ENCODE assay signal across 8 cellular contexts in genomic region chr14:39231751-39232553, GRCh38. TPM values are rescaled to one million over a fixed set of nuclear protein-coding genes. Genes with fewer than 3 reads are reported as not detected.
DNase-seq lines count a peak whose midpoint lies in the region; ATAC-seq and TF ChIP-seq lines count a peak whose summit lies in the region.
"Not testable (repeated sequence)": the region's sequence is repeated elsewhere in the genome, so short reads cannot be mapped to it uniquely, and the experiment has no call there.

No MANE protein-coding gene starts in this region.

- 0 out of 2 replicates have a peak overlapping the region, but pooled peaks have one; percentile 9 for H2AFZ ChIP-seq in GM23248

- H3K9me2 ChIP-seq in GM23248 (ENCODE audit: insufficient read depth), result not testable (repeated sequence)

- H3K27me3 Mint-ChIP-seq in activated CD8-positive, alpha-beta T cell treated with anti-CD3 and anti-CD28 coated beads, Interleukin-2, amount 10 ng/mL, durations not matched to agents 7 days and 5 days (ENCODE audit: low read depth); naive B cell: not testable (repeated sequence)

- not testable (repeated sequence) for H4K20me1 ChIP-seq in GM23248 (ENCODE audit: insufficient read depth)

- 93 to 96% methylated on average over 11 of the region's 11 CpGs for WGBS in GM23248 (ENCODE audit: low coverage in 1 of 2, low lambda C conversion rate in 2 of 2, missing lambda C conversion rate in 2 of 2), 2 experiments

- not testable (repeated sequence) for H3K36me3 Mint-ChIP-seq in activated CD8-positive, alpha-beta T cell treated with anti-CD3 and anti-CD28 coated beads, Interleukin-2, amount 10 ng/mL, durations not matched to agents 7 days and 5 days (ENCODE audit: low read depth); naive B cell

- H3K9me3 Mint-ChIP-seq in activated CD8-positive, alpha-beta T cell treated with anti-CD3 and anti-CD28 coated beads, Interleukin-2, amount 10 ng/mL, durations not matched to agents 7 days and 5 days (ENCODE audit: insufficient read depth); naive B cell: not testable (repeated sequence)

- peaks cover 61% of the 10 kb centered on the region for H3K4me1 Mint-ChIP-seq in activated CD8-positive, alpha-beta T cell treated with anti-CD3 and anti-CD28 coated beads, Interleukin-2, amount 10 ng/mL, durations not matched to agents 7 days and 5 days (ENCODE audit: low read depth)
- H3K4me1 Mint-ChIP-seq in naive B cell, result not testable (repeated sequence)

- H3K9me3 ChIP-seq in GM23248 (ENCODE audit: low read depth), result not testable (repeated sequence)

- peaks cover 32% of the 10 kb centered on the region for H3K4me1 ChIP-seq in GM23248 (ENCODE audit: insufficient read depth)

- H3K36me3 ChIP-seq in GM23248 (ENCODE audit: low read depth), result not testable (repeated sequence)

- not testable (repeated sequence) for H3K9ac ChIP-seq in GM23248

- H3K4me3 ChIP-seq in AG10803 (ENCODE audit: low read length); GM23248; fibroblast of mammary gland (ENCODE audit: control insufficient read depth, low read depth, low read length): not testable (repeated sequence)

- CTCF ChIA-PET in activated CD8-positive, alpha-beta T cell treated with anti-CD3 and anti-CD28 coated beads, Interleukin-2, amount 10 ng/mL, durations not matched to agents 7 days and 5 days (lab: Charles Lee), result interaction anchor here (0.8 to 3.8 kb wide), 37 partner anchors 9 to 254 kb away, joined by 3 to 46 read pairs (median 5); partner anchors contain the start of genes FBXO33, GEMIN2, SEC23A and TRAPPC6B

- not testable (repeated sequence) for H3K4me3 Mint-ChIP-seq in activated CD8-positive, alpha-beta T cell treated with anti-CD3 and anti-CD28 coated beads, Interleukin-2, amount 10 ng/mL, durations not matched to agents 7 days and 5 days; naive B cell

- TF ChIP-seq CTCF in AG10803 (conservative IDR thresholded peaks at IDR 0.05; ENCODE audit: low read length) (peak; percentile 38), fibroblast of mammary gland (conservative IDR thresholded peaks at IDR 0.05; ENCODE audit: control insufficient read depth, insufficient read depth, low read depth, low read length) (peak; percentile 19)

- POLR2A ChIA-PET in activated CD8-positive, alpha-beta T cell treated with anti-CD3 and anti-CD28 coated beads, Interleukin-2, amount 10 ng/mL, durations not matched to agents 7 days and 5 days (lab: Charles Lee), result interaction anchor here (0.7 to 5.2 kb wide), 6 partner anchors 37 to 200 kb away, joined by 3 to 42 read pairs (median 6); partner anchors contain the start of genes FBXO33, PNN, SEC23A and TRAPPC6B

- not testable (repeated sequence) for H3K79me2 ChIP-seq in GM23248 (ENCODE audit: insufficient read depth)

- DNase-seq in AG10803 (ENCODE audit: low read depth), result peak; percentile 39
- DNase-seq in GM23248, result peak; percentile 45
- peak; percentile 60 for DNase-seq in NOMO-1 treated with DMSO at 0.1 percent for 48 hours (lab: John Stamatoyannopoulos, UW; ENCODE audit: unreplicated experiment)
- peak; percentile 74 for DNase-seq in activated CD8-positive, alpha-beta T cell treated with anti-CD3 and anti-CD28 coated beads, Interleukin-2, amount 10 ng/mL, durations not matched to agents 7 days and 5 days
- DNase-seq in fibroblast of mammary gland (ENCODE audit: low read depth), result peak; percentile 69
- DNase-seq in naive B cell, result peak; percentile 22

- ATAC-seq in GM18502 (IDR thresholded peaks at IDR 0.05; ENCODE audit: poor library complexity, unreplicated experiment), result peak; percentile 62
- peak; percentile 37 for ATAC-seq in HG03520 (IDR thresholded peaks at IDR 0.05; ENCODE audit: unreplicated experiment)
- peak; percentile 50 for ATAC-seq in activated CD8-positive, alpha-beta T cell treated with anti-CD3 and anti-CD28 coated beads, Interleukin-2, amount 10 ng/mL, durations not matched to agents 7 days and 5 days
- peak; percentile 55 to 77 for ATAC-seq in naive B cell (ENCODE audit: low read depth in 2 of 2)

- H3K27me3 ChIP-seq in GM23248 (replicated peaks; ENCODE audit: insufficient read depth), result not testable (repeated sequence)

- H3K4me2 ChIP-seq in GM23248 (ENCODE audit: unreplicated experiment), result not testable (repeated sequence)

- not testable (repeated sequence) for H3K27ac ChIP-seq in GM23248

- H3K27ac Mint-ChIP-seq in activated CD8-positive, alpha-beta T cell treated with anti-CD3 and anti-CD28 coated beads, Interleukin-2, amount 10 ng/mL, durations not matched to agents 7 days and 5 days, result peak overlapping the region; percentile 47
- not testable (repeated sequence) for H3K27ac Mint-ChIP-seq in naive B cell

- peaks cover 12% of the 10 kb centered on the region; the same call in 1 of the 2 replicates for H3F3A ChIP-seq in GM23248 (ENCODE audit: insufficient read depth)

- in situ Hi-C loops in GM23248 (cut with MboI), result not testable (repeated sequence)

RNA-seq across cellular contexts. Expression of gene MIA2, which starts 1.8 kb away (rescaled TPM):
- total RNA-seq in GM23248 (2014; rRNA removed; shearing (Covaris generic)), result 12.3 and 16.2 TPM in 2 replicates
- polyA plus RNA-seq in GM23248 (2016; fragmentation: Nextera tagmentation; extraction: Ambion mirVana) (21.4 and 21.5 TPM in 2 replicates), naive B cell (ENCODE audit: low read depth in 6 of 6) (10 to 100 TPM; 16.2 to 27.3 (median 23.7) TPM)
- total RNA-seq in activated CD8-positive, alpha-beta T cell treated with anti-CD3 and anti-CD28 coated beads, Interleukin-2, amount 10 ng/mL, durations not matched to agents 7 days and 5 days, result 10 to 100 TPM; 18.6 to 21.2 TPM

RNA-seq across cellular contexts. Expression of gene PNN, which starts 56.9 kb away (rescaled TPM):
- 15.3 and 21.8 TPM in 2 replicates for total RNA-seq in GM23248 (2014; rRNA removed; shearing (Covaris generic))
- polyA plus RNA-seq in GM23248 (2016; fragmentation: Nextera tagmentation; extraction: Ambion mirVana), result 32.3 and 39.7 TPM in 2 replicates
- total RNA-seq in activated CD8-positive, alpha-beta T cell treated with anti-CD3 and anti-CD28 coated beads, Interleukin-2, amount 10 ng/mL, durations not matched to agents 7 days and 5 days, result 100 to 1,000 TPM in 1 of 2 experiments, 10 to 100 TPM in 1; 94.1 to 103 TPM
- 10 to 100 TPM; 18.6 to 42.5 (median 24.7) TPM for polyA plus RNA-seq in naive B cell (ENCODE audit: low read depth in 6 of 6)

Comparison
In these comparisons a context has a peak if more than half of its experiments do, and no peak if none do; other contexts are left out.
1. DNase-seq: peak in every context shown above with its lines; median percentile 74 in activated CD8-positive, alpha-beta T cell treated with anti-CD3 and anti-CD28 coated beads, Interleukin-2, amount 10 ng/mL, durations not matched to agents 7 days and 5 days; 69 in fibroblast of mammary gland; 60 in NOMO-1 treated with DMSO at 0.1 percent for 48 hours; 45 in GM23248; 39 in AG10803; 22 in naive B cell.